Comparison of ENCODE assay signal across 1 cellular context in genomic region chrX:30513284-30513683, GRCh38.
TF ChIP-seq lines count a peak whose summit lies in the region.

No MANE protein-coding gene starts in this region.

TF ChIP-seq in HCT116, 20 proteins besides CTCF, POLR2A, EP300 and RAD21 (continued from another document):
- TF ChIP-seq POLR2AphosphoS5 (IDR thresholded peaks at IDR 0.05; ENCODE audit: low read depth, low read length) (no peak), CEBPB (IDR thresholded peaks at IDR 0.05; ENCODE audit: low read depth) (no peak), ZFX (IDR thresholded peaks at IDR 0.05) (no peak), ZNF274 (IDR thresholded peaks at IDR 0.05; ENCODE audit: low read depth, low read length) (no peak), SP1 (IDR thresholded peaks at IDR 0.05; ENCODE audit: low read depth) (no peak), ATF3 (IDR thresholded peaks at IDR 0.05) (no peak), EZH2phosphoT487 (IDR thresholded peaks at IDR 0.05; ENCODE audit: borderline replicate concordance) (no peak), SRF (IDR thresholded peaks at IDR 0.05; ENCODE audit: low read depth) (no peak)
